Comparison of ENCODE assay signal across 8 cellular contexts in genomic region chr2:106085441-106085911, GRCh38.
DNase-seq lines count a peak whose midpoint lies in the region; ATAC-seq and TF ChIP-seq lines count a peak whose summit lies in the region.

No MANE protein-coding gene starts in this region.

- peak; percentile 50 for DNase-seq in SIG-M5 treated with dmso at 0.1 percent for 504 hours (lab: John Stamatoyannopoulos, UW; ENCODE audit: unreplicated experiment)
- DNase-seq in SIG-M5 (lab: John Stamatoyannopoulos, UW): no peak
- no peak for DNase-seq in SK-N-SH
- DNase-seq in body of pancreas: peak in 3 of 4 donors; percentile 31 to 55 (median 45)
- DNase-seq in right lobe of liver: no peak
- no peak for DNase-seq in occipital lobe (lab: John Stamatoyannopoulos, UW)

- no peak overlapping the region for H3K27ac ChIP-seq in SK-N-SH (ENCODE audit: low read depth in 2 of 2, low read length in 1 of 2)
- H3K27ac ChIP-seq in body of pancreas: no peak overlapping the region
- H3K27ac ChIP-seq in right lobe of liver: no peak overlapping the region

- no peak overlapping the region for H2AFZ ChIP-seq in SK-N-SH (ENCODE audit: low read depth)

- H3K4me3 ChIP-seq in SK-N-SH (ENCODE audit: low read depth in 2 of 2, low read length in 1 of 2): no peak overlapping the region
- no peak overlapping the region for H3K4me3 ChIP-seq in body of pancreas
- H3K4me3 ChIP-seq in right lobe of liver: no peak overlapping the region

- TF ChIP-seq CTCF in SK-N-SH (IDR thresholded peaks at IDR 0.05) (no peak), body of pancreas (IDR thresholded peaks at IDR 0.05) (peak in 5 of 7 experiments; percentile 16 to 37 (median 31)), right lobe of liver (IDR thresholded peaks at IDR 0.05) (peak; percentile 28 to 42 (median 33))

- CTCF ChIA-PET in SK-N-SH (lab: Yijun Ruan, JAX): interaction anchor here (1.8 to 1.9 kb wide), 2 partner anchors 9 to 13 kb away, joined by 7 to 9 read pairs; no protein-coding TSS in a partner anchor

- no peaks in the 10 kb centered on the region for H3F3A ChIP-seq in SK-N-SH (replicated peaks; ENCODE audit: insufficient read depth)

- no peaks in the 10 kb centered on the region for H3K9me2 ChIP-seq in SK-N-SH

- TF ChIP-seq POLR2A in body of pancreas (IDR thresholded peaks at IDR 0.05) (no peak), right lobe of liver (IDR thresholded peaks at IDR 0.05) (no peak)

- H3K27me3 ChIP-seq in SK-N-SH (ENCODE audit: insufficient read depth) (no peaks in the 10 kb centered on the region), body of pancreas (no peaks in the 10 kb centered on the region), right lobe of liver (no peaks in the 10 kb centered on the region)

- H3K4me1 ChIP-seq in SK-N-SH (ENCODE audit: control insufficient read depth in 1 of 2, insufficient read depth in 2 of 2, low read depth in 1 of 2, low read length in 1 of 2): no peaks in the 10 kb centered on the region
- H3K4me1 ChIP-seq in body of pancreas: no peaks in the 10 kb centered on the region
- no peaks in the 10 kb centered on the region for H3K4me1 ChIP-seq in right lobe of liver

- no peak for TF ChIP-seq EP300 in SK-N-SH (IDR thresholded peaks at IDR 0.05; ENCODE audit: borderline replicate concordance in 1 of 2, low read depth in 1 of 2, low read length in 1 of 2)

- no peaks in the 10 kb centered on the region for H3K79me2 ChIP-seq in SK-N-SH (ENCODE audit: insufficient read depth)

- ATAC-seq in body of pancreas: no peak
- ATAC-seq in right lobe of liver: peak; percentile 62 to 77 (median 72)
- no peak for ATAC-seq in GM18870 (IDR thresholded peaks at IDR 0.05; ENCODE audit: unreplicated experiment)
- no peak for ATAC-seq in HG03460 (IDR thresholded peaks at IDR 0.05; ENCODE audit: unreplicated experiment)

- intact Hi-C loops in body of pancreas (cut with DNase I) (no loop called here), right lobe of liver (cut with DNase I) (no loop called here)

- POLR2A ChIA-PET in SK-N-SH (lab: Yijun Ruan, JAX): no interaction called here

- TF ChIP-seq RAD21 in SK-N-SH (IDR thresholded peaks at IDR 0.05; ENCODE audit: low read length): peak; percentile 53

- no peak overlapping the region for H3K9ac ChIP-seq in SK-N-SH

- WGBS in SK-N-SH (ENCODE audit: low lambda C conversion rate): 65% methylated on average over 8 of the region's 8 CpGs
- WGBS in body of pancreas, 2 donors: 31 to 44% methylated on average over 8 of the region's 8 CpGs
- WGBS in right lobe of liver (ENCODE audit: insufficient coverage, low coverage, low lambda C conversion rate, missing lambda C conversion rate): 45% methylated on average over 8 of the region's 8 CpGs

- no peaks in the 10 kb centered on the region for H3K36me3 ChIP-seq in SK-N-SH (replicated peaks in 1 of 2; ENCODE audit: control insufficient read depth in 1 of 2, insufficient read depth in 2 of 2, low read length in 1 of 2)
- no peaks in the 10 kb centered on the region for H3K36me3 ChIP-seq in body of pancreas (replicated peaks in 1 of 2; ENCODE audit: insufficient read depth in 1 of 2, low read depth in 2 of 2)
- no peaks in the 10 kb centered on the region for H3K36me3 ChIP-seq in right lobe of liver

- no peaks in the 10 kb centered on the region for H4K20me1 ChIP-seq in SK-N-SH (ENCODE audit: insufficient read depth)

- H3K4me2 ChIP-seq in SK-N-SH: no peak overlapping the region

- no peaks in the 10 kb centered on the region for H3K9me3 ChIP-seq in SK-N-SH
- no peaks in the 10 kb centered on the region for H3K9me3 ChIP-seq in body of pancreas
- no peaks in the 10 kb centered on the region for H3K9me3 ChIP-seq in right lobe of liver

TF ChIP-seq in SK-N-SH, 30 proteins besides CTCF, POLR2A, EP300 and RAD21:
- TF ChIP-seq FOXJ3 (CRISPR knock-in tag; IDR thresholded peaks at IDR 0.05): no peak
- no peak; the same call in 1 of the 2 replicates for TF ChIP-seq SMC3 (IDR thresholded peaks at IDR 0.05; ENCODE audit: low read depth, low read length)

Comparison
In these comparisons a context has a peak if more than half of its experiments do, and no peak if none do; other contexts are left out.
1. DNase-seq: peak in SIG-M5 treated with dmso at 0.1 percent for 504 hours (single experiment) and body of pancreas (3 of 4); none in SIG-M5 (single experiment), SK-N-SH (single experiment), right lobe of liver (0 of 3) and occipital lobe (single experiment).
2. ATAC-seq: peak in right lobe of liver (4 of 4); none in body of pancreas (single experiment), GM18870 (single experiment) and HG03460 (single experiment).